8 cellular contexts compared by ENCODE assay signal in the genomic region with DNA sequence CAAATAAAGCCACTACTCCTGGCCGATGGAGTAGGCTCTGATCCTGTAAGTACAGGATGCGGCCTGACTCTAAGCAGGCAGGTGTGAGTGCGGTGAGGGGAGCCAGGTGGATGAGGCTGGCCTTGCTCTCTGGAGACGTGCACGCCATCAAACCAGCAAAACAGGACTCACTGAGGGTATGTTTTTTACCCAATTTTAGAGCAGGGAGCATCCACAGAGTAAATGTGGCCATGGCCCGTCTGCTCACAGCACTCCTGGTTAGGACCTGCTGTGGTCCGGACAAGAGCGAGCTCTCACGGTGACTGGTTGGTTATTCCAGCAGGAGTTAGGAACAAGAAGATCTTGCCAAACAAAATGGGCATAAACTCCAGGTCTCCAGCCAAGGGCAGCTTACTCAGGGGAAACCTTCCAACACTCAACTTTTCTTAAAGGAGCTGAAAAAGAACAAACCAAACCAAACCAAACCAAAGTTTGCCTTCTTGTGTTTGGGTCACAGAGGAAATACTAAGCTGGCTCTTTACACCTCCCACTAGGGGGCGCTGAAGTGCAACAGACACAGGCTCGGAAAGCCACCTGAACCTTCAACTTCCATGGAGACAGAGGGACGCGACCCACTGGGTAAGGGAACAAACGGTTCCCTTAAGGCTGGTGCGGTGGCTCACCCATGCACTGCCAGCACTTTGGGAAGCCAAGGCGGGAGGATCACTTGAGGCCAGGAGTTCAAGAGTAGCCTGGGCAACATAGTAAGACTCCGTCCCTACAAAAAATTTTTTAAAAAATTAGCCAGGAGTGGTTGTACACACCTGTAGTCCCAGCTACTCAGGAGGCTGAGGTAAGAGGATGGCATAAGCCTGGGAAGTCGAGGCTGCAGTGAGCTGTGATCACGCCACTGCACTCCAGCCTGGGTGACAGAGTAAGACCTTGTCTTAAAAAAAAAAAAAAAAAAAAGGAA.
DNase-seq lines count a peak whose midpoint lies in the region; ATAC-seq and TF ChIP-seq lines count a peak whose summit lies in the region.

No MANE protein-coding gene starts in this region.

- ATAC-seq in GM21576 (IDR thresholded peaks at IDR 0.05; ENCODE audit: unreplicated experiment): no peak

- H3K4me3 ChIP-seq in HFF-Myc (replicated peaks; ENCODE audit: low read depth, low read length): no peak overlapping the region
- no peak overlapping the region for H3K4me3 ChIP-seq in coronary artery
- no peak overlapping the region for H3K4me3 ChIP-seq in liver (ENCODE audit: low read depth in 1 of 3, low read length in 3 of 3)

- no peaks in the 10 kb centered on the region for H3K9me3 ChIP-seq in liver (ENCODE audit: control insufficient read depth in 4 of 4, low read length in 3 of 4)

- peaks cover 0 to 3% (median 1%) of the 10 kb centered on the region in 4 donors for H3K36me3 ChIP-seq in liver (ENCODE audit: control insufficient read depth in 4 of 4, insufficient read depth in 3 of 4, low read depth in 1 of 4, low read length in 3 of 4)

- H3K27ac ChIP-seq in coronary artery: peak overlapping the region; percentile 60 to 64
- peak overlapping the region in 1 of 2 donors; percentile 15 for H3K27ac ChIP-seq in liver (ENCODE audit: low read depth in 1 of 2, low read length in 2 of 2)

- no peaks in the 10 kb centered on the region for H3K27me3 ChIP-seq in liver (ENCODE audit: control insufficient read depth in 4 of 4, insufficient read depth in 4 of 4, low read length in 3 of 4)

- 53% methylated on average over 19 of the region's 19 CpGs for WGBS in liver

- peak; percentile 98 for TF ChIP-seq RAD21 in liver (IDR thresholded peaks at IDR 0.05)

- peak; percentile 92 for TF ChIP-seq CTCF in HFF-Myc (IDR thresholded peaks at IDR 0.05; ENCODE audit: low read depth, low read length, missing control alignments)
- peak; percentile 87 for TF ChIP-seq CTCF in coronary artery (IDR thresholded peaks at IDR 0.05)
- TF ChIP-seq CTCF in liver (IDR thresholded peaks at IDR 0.05; ENCODE audit: low read depth, low read length, missing input control): peak; percentile 91

- DNase-seq in AG20443 (ENCODE audit: low spot score): peak; percentile 81
- peak; percentile 30 for DNase-seq in HFF-Myc (ENCODE audit: extremely low read depth, low read depth)
- DNase-seq in NCI-H526 treated with DMSO at 0.1 percent for 48 hours (lab: John Stamatoyannopoulos, UW): peak; percentile 68
- DNase-seq in activated CD4-positive, alpha-beta T cell treated with anti-CD3 and anti-CD28 coated beads, Interleukin-2, amount 50 U/mL, for 1 hour: peak; percentile 87
- DNase-seq in coronary artery (ENCODE audit: low spot score): peak; percentile 89
- DNase-seq in stimulated activated CD4-positive, alpha-beta T cell treated with anti-CD3 and anti-CD28 coated beads, Interleukin-4, amount 100 ng/mL, for 48 hours (ENCODE audit: low read depth in 2 of 2): peak; percentile 79 to 83

- no peak overlapping the region for H3K9ac ChIP-seq in liver (ENCODE audit: low read depth in 1 of 2, low read length in 2 of 2)

- peaks cover 10 to 79% (median 65%) of the 10 kb centered on the region in 4 donors for H3K4me1 ChIP-seq in liver (ENCODE audit: control insufficient read depth in 4 of 4, insufficient read depth in 4 of 4, low read length in 3 of 4)

TF ChIP-seq in liver, 16 proteins besides CTCF, POLR2A, EP300 and RAD21:
- TF ChIP-seq HNF4A (conservative IDR thresholded peaks at IDR 0.05) (peak in 1 of 2 donors; percentile 46), RXRA (IDR thresholded peaks at IDR 0.05) (peak; percentile 39 to 76), YY1 (IDR thresholded peaks at IDR 0.05) (peak; percentile 54), SP1 (IDR thresholded peaks at IDR 0.05) (no peak)

Comparison
In these comparisons a context has a peak if more than half of its experiments do, and no peak if none do; other contexts are left out.
1. DNase-seq: peak in every context shown above with its lines; median percentile 89 in coronary artery; 87 in activated CD4-positive, alpha-beta T cell treated with anti-CD3 and anti-CD28 coated beads, Interleukin-2, amount 50 U/mL, for 1 hour; 81 in AG20443; 81 in stimulated activated CD4-positive, alpha-beta T cell treated with anti-CD3 and anti-CD28 coated beads, Interleukin-4, amount 100 ng/mL, for 48 hours; 68 in NCI-H526 treated with DMSO at 0.1 percent for 48 hours; 30 in HFF-Myc.